ENCODE assay signal across 8 cellular contexts in genomic region chr10:59907918-59908807, GRCh38. TPM values are rescaled to one million over a fixed set of nuclear protein-coding genes. Genes with fewer than 3 reads are reported as not detected.
DNase-seq lines count a peak whose midpoint lies in the region; ATAC-seq, FAIRE-seq and TF ChIP-seq lines count a peak whose summit lies in the region.

No MANE protein-coding gene starts in this region.

- peaks cover 3% of the 10 kb centered on the region for H3K9me1 ChIP-seq in keratinocyte (ENCODE audit: control insufficient read depth, extremely low read depth, insufficient read depth, low read length)

- peak overlapping the region; percentile 96 for H3K4me2 ChIP-seq in keratinocyte (ENCODE audit: control insufficient read depth, extremely low read depth, insufficient read depth, low read depth, low read length)

- DNase-seq in AG08395 (ENCODE audit: low spot score) (peak; percentile 73), HPDE6-E6E7 (ENCODE audit: extremely low spot score) (peak; percentile 33), cardiac fibroblast (ENCODE audit: low read depth in 2 of 2) (peak; percentile 89 to 95), keratinocyte (ENCODE audit: low read depth, low spot score) (no peak), 8988T (no peak)
- peak; percentile 68 for DNase-seq in stimulated activated CD4-positive, alpha-beta T cell treated with anti-CD3 and anti-CD28 coated beads, Interleukin-15, amount 100 ng/mL, for 24 hours

- peak overlapping the region; percentile 95 for H3K27ac ChIP-seq in keratinocyte (ENCODE audit: control insufficient read depth, insufficient read depth, low read length)

- H3K4me3 Mint-ChIP-seq in T-helper 1 cell treated with Interleukin-12 subunit alpha and Interleukin-12 subunit beta and Interleukin-4 antibody, amounts not matched to agents 30 μg/mL and 1 μg/mL, for 36 hours = peak overlapping the region; percentile 93

- H4K20me1 ChIP-seq in keratinocyte (ENCODE audit: control insufficient read depth, extremely low read depth, insufficient read depth, low read length) = peaks cover 13% of the 10 kb centered on the region

- peak overlapping the region; percentile 97 for H3K27ac Mint-ChIP-seq in T-helper 1 cell treated with Interleukin-12 subunit alpha and Interleukin-12 subunit beta and Interleukin-4 antibody, amounts not matched to agents 30 μg/mL and 1 μg/mL, for 36 hours

- no peaks in the 10 kb centered on the region for H3K9me3 ChIP-seq in keratinocyte (ENCODE audit: control insufficient read depth, low read depth, low read length)

- H3K36me3 ChIP-seq in keratinocyte (ENCODE audit: control insufficient read depth in 2 of 2, extremely low read depth in 1 of 2, insufficient read depth in 2 of 2, low read length in 2 of 2) = no peaks in the 10 kb centered on the region

- FAIRE-seq in keratinocyte (lab: Jason Lieb, UNC) = peak; percentile 72

- ATAC-seq in GM18861 (IDR thresholded peaks at IDR 0.05; ENCODE audit: unreplicated experiment) = peak; percentile 21

- H3K4me3 ChIP-seq in cardiac fibroblast (replicated peaks in 1 of 2; ENCODE audit: low read depth in 2 of 2, low read length in 2 of 2) (peak overlapping the region; percentile 32 to 56), keratinocyte (ENCODE audit: control insufficient read depth in 2 of 3, extremely low read depth in 1 of 3, insufficient read depth in 2 of 3, low read depth in 1 of 3, low read length in 3 of 3) (peak overlapping the region; percentile 37 to 94 (median 75))

- H3K9me3 Mint-ChIP-seq in T-helper 1 cell treated with Interleukin-12 subunit alpha and Interleukin-12 subunit beta and Interleukin-4 antibody, amounts not matched to agents 30 μg/mL and 1 μg/mL, for 36 hours = peaks cover 5% of the 10 kb centered on the region

- H3K4me1 Mint-ChIP-seq in T-helper 1 cell treated with Interleukin-12 subunit alpha and Interleukin-12 subunit beta and Interleukin-4 antibody, amounts not matched to agents 30 μg/mL and 1 μg/mL, for 36 hours (ENCODE audit: low read depth) = peaks cover 40% of the 10 kb centered on the region

- peak overlapping the region; percentile 97 for H3K9ac ChIP-seq in keratinocyte (ENCODE audit: control insufficient read depth, extremely low read depth, insufficient read depth, low read length)

- no peaks in the 10 kb centered on the region for H3K27me3 ChIP-seq in keratinocyte (ENCODE audit: control insufficient read depth, extremely low read depth, insufficient read depth, low read length)

- H2AFZ ChIP-seq in keratinocyte (ENCODE audit: control insufficient read depth, low read length) = peak overlapping the region; percentile 55

- peaks cover 15% of the 10 kb centered on the region for H3K36me3 Mint-ChIP-seq in T-helper 1 cell treated with Interleukin-12 subunit alpha and Interleukin-12 subunit beta and Interleukin-4 antibody, amounts not matched to agents 30 μg/mL and 1 μg/mL, for 36 hours (ENCODE audit: low read depth)

- dilution Hi-C loops in keratinocyte (cut with MboI; ENCODE audit: extremely low pct_ligation_motif_present, low sequenced_read_pairs) = no loop called here

- H3K27me3 Mint-ChIP-seq in T-helper 1 cell treated with Interleukin-12 subunit alpha and Interleukin-12 subunit beta and Interleukin-4 antibody, amounts not matched to agents 30 μg/mL and 1 μg/mL, for 36 hours (ENCODE audit: low read depth) = no peaks in the 10 kb centered on the region

- TF ChIP-seq CTCF in cardiac fibroblast (IDR thresholded peaks at IDR 0.05; ENCODE audit: low read depth, low read length) (no peak), keratinocyte (optimal IDR thresholded peaks at IDR 0.05 in 1 of 3, IDR thresholded peaks at IDR 0.05 in 1 of 3, conservative IDR thresholded peaks at IDR 0.05 in 1 of 3; ENCODE audit: extremely low read depth in 1 of 3, insufficient read depth in 2 of 3, low read length in 3 of 3) (no peak)

- peaks cover 48% of the 10 kb centered on the region for H3K4me1 ChIP-seq in keratinocyte (ENCODE audit: control insufficient read depth, extremely low read depth, insufficient read depth, low read length)

- H3K79me2 ChIP-seq in keratinocyte (ENCODE audit: control insufficient read depth, insufficient read depth, low read length) = peaks cover 29% of the 10 kb centered on the region

RNA-seq across cellular contexts. Expression of gene CCDC6, which starts 1.8 kb away (rescaled TPM):
- 33.1 to 46.5 TPM (median 34.8 TPM) in 3 replicates for polyA plus RNA-seq in keratinocyte
- 16.9 TPM for polyA plus RNA-seq in keratinocyte (2011; ENCODE audit: low read depth)
- 35.8 and 62.9 TPM in 2 replicates for polyA plus RNA-seq in keratinocyte (2011; cell fraction: cytosol; rRNA removed)
- polyA plus RNA-seq in keratinocyte (2011; cell fraction: nucleus; rRNA removed) = 28.2 and 30.2 TPM in 2 replicates
- 28.0 and 31.4 TPM in 2 replicates for polyA plus RNA-seq in keratinocyte (2012; ENCODE audit: low replicate concordance)
- polyA minus RNA-seq in keratinocyte = 25.4 to 88.4 TPM (median 64.0 TPM) in 3 replicates
- polyA minus RNA-seq in keratinocyte (2011; cell fraction: cytosol; rRNA and poly(A)+ RNA removed) = 70.2 TPM
- 33.1 and 66.2 TPM in 2 replicates for polyA minus RNA-seq in keratinocyte (2011; cell fraction: nucleus; rRNA and poly(A)+ RNA removed)

Comparison
In these comparisons a context has a peak if more than half of its experiments do, and no peak if none do; other contexts are left out.
1. DNase-seq: peak in AG08395 (single experiment), HPDE6-E6E7 (single experiment), cardiac fibroblast (2 of 2) and stimulated activated CD4-positive, alpha-beta T cell treated with anti-CD3 and anti-CD28 coated beads, Interleukin-15, amount 100 ng/mL, for 24 hours (single experiment); none in keratinocyte (single experiment) and 8988T (single experiment).